ENCODE assay signal across 7 cellular contexts in genomic region chr14:24194873-24195185, GRCh38. TPM values are rescaled to one million over a fixed set of nuclear protein-coding genes. Genes with fewer than 3 reads are reported as not detected.
DNase-seq lines count a peak whose midpoint lies in the region; ATAC-seq and TF ChIP-seq lines count a peak whose summit lies in the region.

No MANE protein-coding gene starts in this region.

- H3K36me3 Mint-ChIP-seq in immature natural killer cell = peaks cover 9 to 23% (median 17%) of the 10 kb centered on the region in 3 donors

- peak overlapping the region; percentile 100; the same call in 1 of the 2 replicates for H3K27ac ChIP-seq in HUES64 (ENCODE audit: low read depth, low read length)
- peak overlapping the region; percentile 93 to 99 (median 98) for H3K27ac ChIP-seq in stomach

- H3K27ac Mint-ChIP-seq in immature natural killer cell = peak overlapping the region; percentile 97 to 100 (median 99)

- H3K9ac ChIP-seq in HUES64 (ENCODE audit: low read depth, low read length) (peak overlapping the region; percentile 98), adipocyte (ENCODE audit: low read length) (peak overlapping the region; percentile 99)

- no peaks in the 10 kb centered on the region for H3K9me3 Mint-ChIP-seq in immature natural killer cell

- WGBS in HUES64 = 64% methylated on average over 8 of the region's 8 CpGs
- 15 to 46% (median 32%) methylated on average over 8 of the region's 8 CpGs for WGBS in stomach, 5 donors

- no peak for TF ChIP-seq CTCF in stomach (IDR thresholded peaks at IDR 0.05)

- peak overlapping the region; percentile 87 to 95 (median 93) for H3K4me3 Mint-ChIP-seq in immature natural killer cell

- H3K9me3 ChIP-seq in HUES64 (ENCODE audit: insufficient read depth, low read depth, low read length) = no peaks in the 10 kb centered on the region
- H3K9me3 ChIP-seq in adipocyte (ENCODE audit: control insufficient read depth, low read length) = no peaks in the 10 kb centered on the region
- H3K9me3 ChIP-seq in stomach = no peaks in the 10 kb centered on the region

- in situ Hi-C loops in G401 (cut with HindIII; ENCODE audit: low sequenced_read_pairs) = no loop called here

- DNase-seq in adipocyte (ENCODE audit: low read depth) = no peak
- no peak for DNase-seq in immature natural killer cell
- no peak for DNase-seq in stomach
- no peak for DNase-seq in NOMO-1 treated with DMSO at 0.1 percent for 48 hours (lab: John Stamatoyannopoulos, UW; ENCODE audit: unreplicated experiment)
- no peak for DNase-seq in G401 (ENCODE audit: low spot score)

- no peak for TF ChIP-seq EP300 in stomach (IDR thresholded peaks at IDR 0.05)

- H3K4me3 ChIP-seq in HUES64 (ENCODE audit: low read length) = peak overlapping the region; percentile 95
- peak overlapping the region; percentile 97 for H3K4me3 ChIP-seq in adipocyte (ENCODE audit: low read length)
- H3K4me3 ChIP-seq in stomach = peak overlapping the region; percentile 84 to 99 (median 88)

- H3K36me3 ChIP-seq in HUES64 (ENCODE audit: insufficient read depth, low read length) (peaks cover 32% of the 10 kb centered on the region), adipocyte (ENCODE audit: control insufficient read depth, insufficient read depth, low read length, severe bottlenecking) (peaks cover 14% of the 10 kb centered on the region), stomach (peaks cover 0 to 42% (median 37%) of the 10 kb centered on the region in 4 donors)

- ATAC-seq in HG03280 (IDR thresholded peaks at IDR 0.05; ENCODE audit: unreplicated experiment) = no peak

- intact Hi-C loops in stomach (cut with DNase I; ENCODE audit: low total_unique reads) = no loop called here

- H3K4me1 Mint-ChIP-seq in immature natural killer cell = peaks cover 47 to 58% of the 10 kb centered on the region in 2 donors

- peaks cover 19 to 33% (median 22%) of the 10 kb centered on the region in 3 donors for H3K27me3 Mint-ChIP-seq in immature natural killer cell (ENCODE audit: low read depth in 3 of 3)

- no peak for TF ChIP-seq POLR2A in stomach (IDR thresholded peaks at IDR 0.05)

- H3K27me3 ChIP-seq in HUES64 (ENCODE audit: insufficient read depth, low read length) (no peaks in the 10 kb centered on the region), adipocyte (replicated peaks; ENCODE audit: control insufficient read depth, insufficient read depth, low read length) (no peaks in the 10 kb centered on the region), stomach (no peaks in the 10 kb centered on the region)

- H3K4me1 ChIP-seq in HUES64 (ENCODE audit: insufficient read depth, low read length) (no peaks in the 10 kb centered on the region), adipocyte (ENCODE audit: control insufficient read depth, insufficient read depth, low read length) (peaks cover 19% of the 10 kb centered on the region), stomach (peaks cover 24 to 69% (median 49%) of the 10 kb centered on the region in 4 donors)

RNA-seq across cellular contexts. Expression of gene TM9SF1, which starts 0.4 kb away (rescaled TPM):
- polyA plus RNA-seq in HUES64 (2013, experiment 1 of 2) = 22.3 TPM
- polyA plus RNA-seq in HUES64 (2013, experiment 2 of 2) = 24.5 TPM
- 10 to 100 TPM; 31.0 to 60.5 (median 42.4) TPM for polyA plus RNA-seq in immature natural killer cell
- 10 to 100 TPM in 4 of 5 donors, 1 to 10 TPM in 1; 6.4 to 79.7 (median 31.6) TPM for total RNA-seq in stomach
- 10 to 100 TPM; 14.6 to 28.2 (median 14.7) TPM for polyA plus RNA-seq in stomach
- total RNA-seq in G401 (2014; rRNA removed; shearing (Covaris generic)) = 26.6 and 50.0 TPM in 2 replicates

RNA-seq across cellular contexts. Expression of gene IPO4, which starts 6.2 kb away (rescaled TPM):
- 61.6 TPM for polyA plus RNA-seq in HUES64 (2013, experiment 1 of 2)
- 44.8 TPM for polyA plus RNA-seq in HUES64 (2013, experiment 2 of 2)
- polyA plus RNA-seq in immature natural killer cell = 10 to 100 TPM; 10.1 to 21.0 (median 11.3) TPM
- total RNA-seq in stomach = 100 to 1,000 TPM in 1 of 5 donors, 10 to 100 TPM in 4; 14.3 to 227 (median 23.9) TPM
- polyA plus RNA-seq in stomach = 10 to 100 TPM in 1 of 3 donors, 1 to 10 TPM in 2; 9.3 to 15.2 (median 9.8) TPM
- total RNA-seq in G401 (2014; rRNA removed; shearing (Covaris generic)) = 79.5 and 80.4 TPM in 2 replicates

RNA-seq across cellular contexts. Expression of gene TSSK4, which starts 10.7 kb away (rescaled TPM):
- polyA plus RNA-seq in HUES64 (2013, experiment 1 of 2) = not detected
- not detected for polyA plus RNA-seq in HUES64 (2013, experiment 2 of 2)
- polyA plus RNA-seq in immature natural killer cell (1 to 10 TPM in 2 of 3 donors, under 1 TPM in 1; 0.38 to 3.0 (median 3.0) TPM), stomach (not detected)
- under 1 TPM in 1 of 5 donors, not detected in 4; 0.73 TPM for total RNA-seq in stomach
- total RNA-seq in G401 (2014; rRNA removed; shearing (Covaris generic)) = not detected in 2 replicates

RNA-seq across cellular contexts. Expression of gene CHMP4A, which starts 18.5 kb away (rescaled TPM):
- polyA plus RNA-seq in HUES64 (2013, experiment 1 of 2) = 35.3 TPM
- polyA plus RNA-seq in HUES64 (2013, experiment 2 of 2) = 37.5 TPM
- polyA plus RNA-seq in immature natural killer cell (100 to 1,000 TPM; 162 to 203 (median 168) TPM), stomach (100 to 1,000 TPM in 1 of 3 donors, 10 to 100 TPM in 2; 66.5 to 135 (median 70.7) TPM)
- total RNA-seq in stomach = 10 to 100 TPM in 4 of 5 donors, not detected in 1; 27.8 to 37.2 (median 31.8) TPM
- total RNA-seq in G401 (2014; rRNA removed; shearing (Covaris generic)) = 30.8 and 40.4 TPM in 2 replicates

RNA-seq across cellular contexts. Expression of gene MDP1, which starts 21.0 kb away (rescaled TPM):
- 22.4 TPM for polyA plus RNA-seq in HUES64 (2013, experiment 1 of 2)
- 20.3 TPM for polyA plus RNA-seq in HUES64 (2013, experiment 2 of 2)
- polyA plus RNA-seq in immature natural killer cell (10 to 100 TPM; 29.2 to 45.5 (median 29.5) TPM), stomach (10 to 100 TPM; 25.6 to 26.9 (median 26.2) TPM)
- 10 to 100 TPM in 3 of 5 donors, 1 to 10 TPM in 1, not detected in 1; 9.3 to 16.1 (median 14.2) TPM for total RNA-seq in stomach
- total RNA-seq in G401 (2014; rRNA removed; shearing (Covaris generic)) = 16.6 and 16.9 TPM in 2 replicates
